7 cellular contexts compared by ENCODE assay signal in the genomic region with DNA sequence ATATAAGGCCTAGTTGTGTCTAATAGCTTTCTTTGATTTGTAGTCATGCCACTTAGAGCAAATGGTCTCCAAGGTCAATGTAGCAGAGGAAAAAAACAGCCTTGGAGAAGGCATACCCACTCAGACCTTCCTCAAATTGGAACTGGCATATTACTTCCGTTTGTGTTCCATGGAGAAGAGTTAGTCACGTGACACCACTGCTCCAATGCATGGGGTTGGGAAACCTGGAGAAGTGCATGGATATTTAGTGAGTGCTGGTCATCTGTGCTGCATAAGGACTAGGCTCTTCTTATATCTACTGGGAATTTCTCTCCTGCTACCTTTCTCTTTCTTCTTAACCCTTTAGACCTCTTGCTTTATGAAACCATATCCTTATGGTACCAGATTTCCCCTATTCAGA.
"Had no signal": no experiment of that assay in that cellular context is flagged by ENCODE, and none has a peak within 500 bp of the region (broad histone marks: within the 10 kb centered on the region; RNA-seq: fewer than 3 reads in every experiment).

No MANE protein-coding gene starts in this region.

- DNase-seq: IMR-90, KBM-7, KG1 had no signal

- H3K27ac ChIP-seq: HL-60, KMS-11 had no signal

- ATAC-seq: HepG2 had no signal

- H3K9ac ChIP-seq: KMS-11 had no signal

- H3K4me2 ChIP-seq: KMS-11 had no signal

- FAIRE-seq: HepG2, HTR-8/SVneo had no signal
